ENCODE assay signal across 18 cellular contexts in the genomic region with DNA sequence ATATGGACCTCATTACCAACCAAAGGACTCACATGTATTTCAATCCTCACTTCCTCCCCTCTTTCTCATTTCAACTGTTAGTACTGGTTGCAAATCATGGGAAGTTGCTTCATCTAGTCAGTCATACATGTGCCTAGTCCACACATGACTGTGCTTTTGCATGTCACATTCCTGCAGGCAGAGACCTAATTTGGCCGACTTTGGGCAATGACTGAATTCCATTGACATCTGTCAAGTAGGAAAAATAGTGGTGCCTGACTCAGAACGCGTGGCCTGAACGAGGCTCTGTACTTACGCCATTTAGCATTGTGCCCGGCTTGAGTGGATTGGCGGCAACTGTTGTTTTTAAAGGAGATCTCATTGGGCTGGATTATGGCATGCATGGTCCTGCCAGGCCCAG.
"Had no signal": no experiment of that assay in that cellular context is flagged by ENCODE, and none has a peak within 500 bp of the region (broad histone marks: within the 10 kb centered on the region; RNA-seq: fewer than 3 reads in every experiment).

No MANE protein-coding gene starts in this region.

- FAIRE-seq: islet of Langerhans, urothelium cell line had no signal

- H3K27me3 ChIP-seq: thyroid gland had no signal

- H3K36me3 Mint-ChIP-seq: activated naive CD4-positive, alpha-beta T cell treated with anti-CD3 and anti-CD28 coated beads, Interleukin-2, amount 50 U/mL, for 72 hours; brain; natural killer cell treated with Interleukin-12 subunit alpha and Interleukin-12 subunit beta and Interleukin-15 and Interleukin-18, amount 100 ng/mL, for 72 hours; stimulated activated memory B cell treated with anti-CD40 and anti-IgM and Interleukin-4, amounts not matched to agents 10 μg/mL and 1 μg/mL and 100 μg/mL, for 72 hours had no signal

- H3K4me3 ChIP-seq: gastroesophageal sphincter, heart right ventricle, thyroid gland had no signal

- H3K9me3 Mint-ChIP-seq: activated CD8-positive, alpha-beta T cell treated with anti-CD3 and anti-CD28 coated beads for 36 hours; activated naive CD4-positive, alpha-beta T cell treated with anti-CD3 and anti-CD28 coated beads, Interleukin-2, amount 50 U/mL, for 72 hours; brain; natural killer cell treated with Interleukin-12 subunit alpha and Interleukin-12 subunit beta and Interleukin-15 and Interleukin-18, amount 100 ng/mL, for 72 hours; stimulated activated memory B cell treated with anti-CD40 and anti-IgM and Interleukin-4, amounts not matched to agents 10 μg/mL and 1 μg/mL and 100 μg/mL, for 72 hours; T-helper 1 cell treated with Interleukin-12 subunit alpha and Interleukin-12 subunit beta and Interleukin-4 antibody, amounts not matched to agents 30 μg/mL and 1 μg/mL, for 36 hours had no signal

- H3K4me1 Mint-ChIP-seq: stimulated activated memory B cell treated with anti-CD40 and anti-IgM and Interleukin-4, amounts not matched to agents 10 μg/mL and 1 μg/mL and 100 μg/mL, for 72 hours had no signal

- H3K4me3 Mint-ChIP-seq: activated CD8-positive, alpha-beta T cell treated with anti-CD3 and anti-CD28 coated beads for 36 hours; brain; natural killer cell treated with Interleukin-12 subunit alpha and Interleukin-12 subunit beta and Interleukin-15 and Interleukin-18, amount 100 ng/mL, for 72 hours; stimulated activated memory B cell treated with anti-CD40 and anti-IgM and Interleukin-4, amounts not matched to agents 10 μg/mL and 1 μg/mL and 100 μg/mL, for 72 hours; T-helper 1 cell treated with Interleukin-12 subunit alpha and Interleukin-12 subunit beta and Interleukin-4 antibody, amounts not matched to agents 30 μg/mL and 1 μg/mL, for 36 hours had no signal

- H3K9me3 ChIP-seq: gastroesophageal sphincter, heart right ventricle, thyroid gland had no signal

- DNase-seq: activated CD4-positive, alpha-beta T cell treated with anti-CD3 and anti-CD28 coated beads for 48 hours; activated CD8-positive, alpha-beta memory T cell treated with anti-CD3 and anti-CD28 coated beads, Interleukin-2, amount 50 U/mL, for 4 hours; activated CD8-positive, alpha-beta T cell treated with anti-CD3 and anti-CD28 coated beads for 36 hours; activated effector memory CD4-positive, alpha-beta T cell treated with anti-CD3 and anti-CD28 coated beads, Interleukin-2, amount 50 U/mL, for 16 hours; activated T-cell treated with anti-CD3 and anti-CD28 coated beads, Interleukin-2, amount 50 U/mL, for 48 hours; amniotic stem cell; cerebellar nuclear complex; effector CD8-positive, alpha-beta T cell; heart right ventricle; thyroid gland had no signal

- H3K27ac Mint-ChIP-seq: activated CD8-positive, alpha-beta T cell treated with anti-CD3 and anti-CD28 coated beads for 36 hours; activated naive CD4-positive, alpha-beta T cell treated with anti-CD3 and anti-CD28 coated beads, Interleukin-2, amount 50 U/mL, for 72 hours; natural killer cell treated with Interleukin-12 subunit alpha and Interleukin-12 subunit beta and Interleukin-15 and Interleukin-18, amount 100 ng/mL, for 72 hours; stimulated activated memory B cell treated with anti-CD40 and anti-IgM and Interleukin-4, amounts not matched to agents 10 μg/mL and 1 μg/mL and 100 μg/mL, for 72 hours; T-helper 1 cell treated with Interleukin-12 subunit alpha and Interleukin-12 subunit beta and Interleukin-4 antibody, amounts not matched to agents 30 μg/mL and 1 μg/mL, for 36 hours had no signal

- H3K27ac ChIP-seq: gastroesophageal sphincter, heart right ventricle, thyroid gland had no signal

- H3K36me3 ChIP-seq: gastroesophageal sphincter, heart right ventricle, thyroid gland had no signal
